ENCODE assay signal across 8 cellular contexts in the genomic region with DNA sequence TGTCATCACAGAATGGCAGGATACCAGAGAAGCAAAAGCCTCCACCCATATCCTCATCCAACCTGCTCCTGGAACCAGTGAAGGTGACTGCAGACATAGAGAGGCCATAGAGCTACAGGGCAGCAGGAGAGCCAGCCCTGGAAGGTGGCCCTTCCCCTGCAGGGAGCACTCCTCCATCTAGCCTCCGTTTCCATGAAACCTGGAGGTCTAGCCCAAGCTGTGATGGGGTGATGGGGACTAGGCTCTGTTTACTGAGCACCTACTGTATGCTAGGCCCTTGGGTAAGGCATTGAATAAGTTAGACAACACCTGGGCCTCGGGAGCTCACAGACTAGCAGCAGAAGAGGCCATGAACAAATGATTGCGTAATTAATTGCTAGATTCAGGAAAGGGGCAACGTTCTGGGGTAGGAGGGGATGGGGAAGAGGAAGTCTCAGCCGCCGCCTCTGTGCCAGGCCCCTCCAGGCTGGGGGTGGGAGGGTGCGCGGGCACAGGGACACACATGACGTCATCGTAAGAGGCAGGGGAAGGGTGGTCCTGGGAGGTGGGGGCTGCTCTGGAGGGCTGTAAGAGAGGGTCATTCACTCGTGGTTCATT. TPM values are rescaled to one million over a fixed set of nuclear protein-coding genes. Genes with fewer than 3 reads are reported as not detected.
A peak's percentile ranks its signal among the peaks of the same experiment; 100 is the strongest.
DNase-seq lines count a peak whose midpoint lies in the region; ATAC-seq and TF ChIP-seq lines count a peak whose summit lies in the region.

No MANE protein-coding gene starts in this region.

- no peaks in the 10 kb centered on the region for H3K27me3 ChIP-seq in SJSA1 (replicated peaks)

- peak overlapping the region; percentile 37 for H3K27ac Mint-ChIP-seq in activated CD4-positive, alpha-beta T cell treated with anti-CD3 and anti-CD28 coated beads for 36 hours
- H3K27ac Mint-ChIP-seq in nephron progenitor cell = no peak overlapping the region

- H3K4me3 Mint-ChIP-seq in activated CD4-positive, alpha-beta T cell treated with anti-CD3 and anti-CD28 coated beads for 36 hours = peak overlapping the region; percentile 70
- H3K4me3 Mint-ChIP-seq in nephron progenitor cell = peak overlapping the region; percentile 89

- H3K27me3 Mint-ChIP-seq in activated CD4-positive, alpha-beta T cell treated with anti-CD3 and anti-CD28 coated beads for 36 hours = peaks cover 10% of the 10 kb centered on the region
- H3K27me3 Mint-ChIP-seq in nephron progenitor cell (ENCODE audit: low read depth, poor library complexity) = peaks cover 14% of the 10 kb centered on the region

- peaks cover 49% of the 10 kb centered on the region for H3K4me1 ChIP-seq in SJSA1 (replicated peaks)

- no peaks in the 10 kb centered on the region for H3K36me3 Mint-ChIP-seq in activated CD4-positive, alpha-beta T cell treated with anti-CD3 and anti-CD28 coated beads for 36 hours (ENCODE audit: low read depth)
- no peaks in the 10 kb centered on the region for H3K36me3 Mint-ChIP-seq in nephron progenitor cell (ENCODE audit: low read depth)

- peaks cover 6% of the 10 kb centered on the region; the same call in 1 of the 2 replicates for H3K36me3 ChIP-seq in SJSA1

- no peak for TF ChIP-seq CTCF in nephron progenitor cell (IDR thresholded peaks at IDR 0.05)

- peak overlapping the region; percentile 93 for H3K4me3 ChIP-seq in SJSA1

- peak; percentile 17 for TF ChIP-seq POLR2A in erythroblast (IDR thresholded peaks at IDR 0.05; ENCODE audit: low read length)

- peaks cover 5% of the 10 kb centered on the region for H3K9me3 ChIP-seq in SJSA1 (replicated peaks)

- peak; percentile 16 for ATAC-seq in activated CD4-positive, alpha-beta T cell treated with anti-CD3 and anti-CD28 coated beads for 36 hours
- ATAC-seq in HG02610 (IDR thresholded peaks at IDR 0.05; ENCODE audit: unreplicated experiment) = no peak
- ATAC-seq in HG03378 (IDR thresholded peaks at IDR 0.05; ENCODE audit: unreplicated experiment) = no peak

- H3K9me3 Mint-ChIP-seq in activated CD4-positive, alpha-beta T cell treated with anti-CD3 and anti-CD28 coated beads for 36 hours (ENCODE audit: low read depth) = no peaks in the 10 kb centered on the region
- no peaks in the 10 kb centered on the region for H3K9me3 Mint-ChIP-seq in nephron progenitor cell

- intact Hi-C loops in activated CD4-positive, alpha-beta T cell treated with anti-CD3 and anti-CD28 coated beads for 36 hours (cut with DNase I, micrococcal nuclease) = no loop called here

- peak overlapping the region; percentile 28 for H3K27ac ChIP-seq in SJSA1

- peaks cover 10% of the 10 kb centered on the region for H3K4me1 Mint-ChIP-seq in activated CD4-positive, alpha-beta T cell treated with anti-CD3 and anti-CD28 coated beads for 36 hours
- H3K4me1 Mint-ChIP-seq in nephron progenitor cell = peaks cover 29% of the 10 kb centered on the region

- DNase-seq in activated CD4-positive, alpha-beta T cell treated with anti-CD3 and anti-CD28 coated beads for 36 hours = no peak
- DNase-seq in activated CD4-positive, alpha-beta T cell treated with anti-CD3 and anti-CD28 coated beads for 4 hours = no peak
- DNase-seq in SJSA1 (ENCODE audit: low read depth in 1 of 2, low spot score in 2 of 2) (no peak), erythroblast (lab: John Stamatoyannopoulos, UW) (peak; percentile 58 to 59), nephron progenitor cell (no peak), mucosa of gallbladder (ENCODE audit: low spot score) (no peak)

- POLR2A ChIA-PET in activated CD4-positive, alpha-beta T cell treated with anti-CD3 and anti-CD28 coated beads for 36 hours (lab: Charles Lee) = interaction anchor here (1.3 kb wide), 1 partner anchor 29 kb away, joined by 8 read pairs; the partner anchor contains the start of gene RPL3

- CTCF ChIA-PET in activated CD4-positive, alpha-beta T cell treated with anti-CD3 and anti-CD28 coated beads for 36 hours (lab: Charles Lee) = interaction anchor here (0.5 to 1.0 kb wide), 5 partner anchors 17 to 497 kb away, joined by 3 to 4 read pairs (median 3); no protein-coding TSS in a partner anchor

RNA-seq across cellular contexts. Expression of gene SYNGR1, which starts 0.8 kb away (rescaled TPM):
- total RNA-seq in activated CD4-positive, alpha-beta T cell treated with anti-CD3 and anti-CD28 coated beads for 36 hours = under 1 TPM; 0.58 to 0.89 TPM
- total RNA-seq in SJSA1 (2014; rRNA removed; shearing (Covaris generic)) = 8.4 and 18.6 TPM in 2 replicates
- total RNA-seq in mucosa of gallbladder = 41.8 TPM

RNA-seq across cellular contexts. Expression of gene RPL3, which starts 29.6 kb away (rescaled TPM):
- total RNA-seq in activated CD4-positive, alpha-beta T cell treated with anti-CD3 and anti-CD28 coated beads for 36 hours = 1,000 to 10,000 TPM; 2,519 to 3,155 TPM
- 1,074 and 1,435 TPM in 2 replicates for total RNA-seq in SJSA1 (2014; rRNA removed; shearing (Covaris generic))
- 1,535 TPM for total RNA-seq in mucosa of gallbladder

RNA-seq across cellular contexts. Expression of gene TAB1, which starts 50.6 kb away (rescaled TPM):
- 10 to 100 TPM; 15.0 to 17.1 TPM for total RNA-seq in activated CD4-positive, alpha-beta T cell treated with anti-CD3 and anti-CD28 coated beads for 36 hours
- total RNA-seq in SJSA1 (2014; rRNA removed; shearing (Covaris generic)) = 9.7 and 33.3 TPM in 2 replicates
- 40.2 TPM for total RNA-seq in mucosa of gallbladder

Comparison
In these comparisons a context has a peak if more than half of its experiments do, and no peak if none do; other contexts are left out.
1. DNase-seq: peak in erythroblast (2 of 2); none in activated CD4-positive, alpha-beta T cell treated with anti-CD3 and anti-CD28 coated beads for 36 hours (single experiment), activated CD4-positive, alpha-beta T cell treated with anti-CD3 and anti-CD28 coated beads for 4 hours (0 of 2), SJSA1 (0 of 2), nephron progenitor cell (single experiment) and mucosa of gallbladder (single experiment).